Comparison of ENCODE assay signal across 20 cellular contexts in the genomic region with DNA sequence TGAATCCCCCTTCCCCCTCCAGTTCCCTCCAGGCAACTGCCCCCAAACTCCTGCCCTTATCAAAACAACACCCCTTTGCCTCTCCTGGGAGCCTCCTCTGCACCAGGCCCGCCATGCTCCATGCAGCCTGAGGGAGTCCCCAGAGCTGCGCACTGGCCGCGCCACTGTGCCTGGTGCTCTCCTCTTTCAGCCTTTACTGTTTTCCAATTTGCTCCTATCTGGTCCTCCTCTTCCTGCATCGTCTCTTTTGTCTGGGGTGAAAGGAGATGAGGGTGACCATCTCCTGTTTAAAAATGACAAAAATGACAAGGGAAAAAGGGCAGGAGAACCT.
"Had no signal": no experiment of that assay in that cellular context is flagged by ENCODE, and none has a peak within 500 bp of the region (broad histone marks: within the 10 kb centered on the region; RNA-seq: fewer than 3 reads in every experiment).

No MANE protein-coding gene starts in this region.

- H3K36me3 ChIP-seq: adrenal gland had no signal

- DNase-seq: activated CD4-positive, alpha-beta T cell treated with anti-CD3 and anti-CD28 coated beads for 48 hours; activated CD4-positive, alpha-beta T cell treated with anti-CD3 and anti-CD28 coated beads, Interleukin-2, amount 50 U/mL, for 4 hours; activated CD4-positive, CD25-positive, alpha-beta regulatory T cell treated with anti-CD3 and anti-CD28 coated beads, Interleukin-2, amount 50 U/mL, for 72 hours; activated CD8-positive, alpha-beta memory T cell treated with anti-CD3 and anti-CD28 coated beads, Interleukin-2, amount 50 U/mL, for 48 hours; activated CD8-positive, alpha-beta T cell treated with anti-CD3 and anti-CD28 coated beads, Interleukin-2, amount 10 ng/mL, durations not matched to agents 7 days and 5 days; activated naive CD4-positive, alpha-beta T cell treated with anti-CD3 and anti-CD28 coated beads, Interleukin-2, amount 50 U/mL, for 16 hours; activated naive CD8-positive, alpha-beta T cell treated with anti-CD3 and anti-CD28 coated beads, Interleukin-2, amount 10 ng/mL, durations not matched to agents 7 days and 5 days; activated T-cell treated with anti-CD3 and anti-CD28 coated beads, Interleukin-2, amount 50 U/mL, for 1 hour; adrenal gland; aorta; KBM-7; NCI-H1930; NCI-H2171; NCI-H2227 treated with DMSO at 0.1 percent for 48 hours; NCI-H446 treated with DMSO at 0.1 percent for 48 hours; NCI-H524 treated with DMSO at 0.1 percent for 48 hours; NCI-H748 treated with DMSO at 0.1 percent for 48 hours; SIG-M5; T-helper 1 cell had no signal

- H3K4me3 ChIP-seq: adrenal gland had no signal

- H3K27me3 ChIP-seq: adrenal gland had no signal

- H3K4me1 ChIP-seq: adrenal gland had no signal

- H3K9me3 ChIP-seq: adrenal gland had no signal

- H3K27ac ChIP-seq: adrenal gland had no signal

- H3K27ac Mint-ChIP-seq: activated CD8-positive, alpha-beta T cell treated with anti-CD3 and anti-CD28 coated beads, Interleukin-2, amount 10 ng/mL, durations not matched to agents 7 days and 5 days; activated naive CD8-positive, alpha-beta T cell treated with anti-CD3 and anti-CD28 coated beads, Interleukin-2, amount 10 ng/mL, durations not matched to agents 7 days and 5 days had no signal

- FAIRE-seq: bronchial epithelial cell had no signal

- H3K4me1 Mint-ChIP-seq: activated naive CD8-positive, alpha-beta T cell treated with anti-CD3 and anti-CD28 coated beads, Interleukin-2, amount 10 ng/mL, durations not matched to agents 7 days and 5 days had no signal

- H3K4me3 Mint-ChIP-seq: activated CD8-positive, alpha-beta T cell treated with anti-CD3 and anti-CD28 coated beads, Interleukin-2, amount 10 ng/mL, durations not matched to agents 7 days and 5 days; activated naive CD8-positive, alpha-beta T cell treated with anti-CD3 and anti-CD28 coated beads, Interleukin-2, amount 10 ng/mL, durations not matched to agents 7 days and 5 days had no signal

- H3K36me3 Mint-ChIP-seq: activated naive CD8-positive, alpha-beta T cell treated with anti-CD3 and anti-CD28 coated beads, Interleukin-2, amount 10 ng/mL, durations not matched to agents 7 days and 5 days had no signal
